Comparison of ENCODE assay signal across 8 cellular contexts in genomic region chr12:116276433-116277216, GRCh38. TPM values are rescaled to one million over a fixed set of nuclear protein-coding genes. Genes with fewer than 3 reads are reported as not detected.
A peak's percentile ranks its signal among the peaks of the same experiment; 100 is the strongest.
DNase-seq lines count a peak whose midpoint lies in the region; ATAC-seq and TF ChIP-seq lines count a peak whose summit lies in the region.

No MANE protein-coding gene starts in this region.

- H3K36me3 ChIP-seq in upper lobe of left lung: no peaks in the 10 kb centered on the region

- intact Hi-C loops in Right ventricle myocardium inferior (cut with DNase I): loop anchor here (1.0 to 5.0 kb wide), 3 partner anchors 82 to 323 kb away; no protein-coding TSS in a partner anchor

- peak overlapping the region; percentile 68 to 71 (median 70) for H3K4me3 ChIP-seq in upper lobe of left lung

- peaks cover 1% of the 10 kb centered on the region for H3K36me3 Mint-ChIP-seq in activated naive CD8-positive, alpha-beta T cell treated with anti-CD3 and anti-CD28 coated beads for 36 hours
- H3K36me3 Mint-ChIP-seq in osteocyte (ENCODE audit: unreplicated experiment): no peaks in the 10 kb centered on the region

- H3K27me3 Mint-ChIP-seq in activated naive CD8-positive, alpha-beta T cell treated with anti-CD3 and anti-CD28 coated beads for 36 hours: no peaks in the 10 kb centered on the region
- H3K27me3 Mint-ChIP-seq in osteocyte (ENCODE audit: unreplicated experiment): no peaks in the 10 kb centered on the region

- TF ChIP-seq CTCF in osteocyte (IDR thresholded peaks at IDR 0.05) (peak; percentile 17), upper lobe of left lung (IDR thresholded peaks at IDR 0.05) (no peak)

- peak overlapping the region; percentile 87 for H3K4me3 Mint-ChIP-seq in activated naive CD8-positive, alpha-beta T cell treated with anti-CD3 and anti-CD28 coated beads for 36 hours
- H3K4me3 Mint-ChIP-seq in osteocyte (ENCODE audit: unreplicated experiment): peak overlapping the region; percentile 94

- H3K9me3 ChIP-seq in upper lobe of left lung: no peaks in the 10 kb centered on the region

- peak in 1 of 4 donors; percentile 24 for TF ChIP-seq POLR2A in upper lobe of left lung (IDR thresholded peaks at IDR 0.05)

- no peak for TF ChIP-seq EP300 in upper lobe of left lung (IDR thresholded peaks at IDR 0.05)

- peaks cover 38% of the 10 kb centered on the region for H3K4me1 Mint-ChIP-seq in activated naive CD8-positive, alpha-beta T cell treated with anti-CD3 and anti-CD28 coated beads for 36 hours
- peaks cover 43% of the 10 kb centered on the region for H3K4me1 Mint-ChIP-seq in osteocyte (ENCODE audit: unreplicated experiment)

- no peaks in the 10 kb centered on the region for H3K9me3 Mint-ChIP-seq in activated naive CD8-positive, alpha-beta T cell treated with anti-CD3 and anti-CD28 coated beads for 36 hours
- no peaks in the 10 kb centered on the region for H3K9me3 Mint-ChIP-seq in osteocyte (ENCODE audit: unreplicated experiment)

- peak overlapping the region; percentile 93 to 98 (median 98) for H3K27ac ChIP-seq in upper lobe of left lung

- DNase-seq in DMS153 (lab: John Stamatoyannopoulos, UW): peak; percentile 45
- peak; percentile 60 for DNase-seq in LHCN-M2 (ENCODE audit: low read depth)
- DNase-seq in activated naive CD8-positive, alpha-beta T cell treated with anti-CD3 and anti-CD28 coated beads for 36 hours: peak; percentile 70
- peak; percentile 89 for DNase-seq in Right ventricle myocardium inferior (ENCODE audit: missing footprints)
- DNase-seq in osteocyte (ENCODE audit: extremely low spot score, unreplicated experiment): peak; percentile 91
- DNase-seq in upper lobe of left lung: peak; percentile 68 to 92

- H3K27ac Mint-ChIP-seq in activated naive CD8-positive, alpha-beta T cell treated with anti-CD3 and anti-CD28 coated beads for 36 hours: peak overlapping the region; percentile 92
- H3K27ac Mint-ChIP-seq in osteocyte (ENCODE audit: unreplicated experiment): peak overlapping the region; percentile 94

- 1% methylated on average over 48 to 62 of the region's 73 CpGs for WGBS in upper lobe of left lung, 2 donors

- peaks cover 33 to 54% (median 40%) of the 10 kb centered on the region in 4 donors for H3K4me1 ChIP-seq in upper lobe of left lung

- no peaks in the 10 kb centered on the region for H3K27me3 ChIP-seq in upper lobe of left lung

- ATAC-seq in GM21825 (IDR thresholded peaks at IDR 0.05; ENCODE audit: unreplicated experiment) (peak; percentile 32), SK-N-SH treated with all-trans-retinoic acid at 6 μM for 48 hours (peak; percentile 75), Right ventricle myocardium inferior (peak; percentile 34), upper lobe of left lung (ENCODE audit: low FRiP score in 2 of 2) (peak; percentile 61 to 80)

TF ChIP-seq in SK-N-SH treated with all-trans-retinoic acid at 6 μM for 48 hours, 23 proteins besides CTCF, POLR2A, EP300 and RAD21 (continues in another document):
- no peak for TF ChIP-seq ZNF565 (CRISPR knock-in tag; conservative IDR thresholded peaks at IDR 0.05; ENCODE audit: low read depth)
- TF ChIP-seq ISL1 (CRISPR knock-in tag; IDR thresholded peaks at IDR 0.05): no peak
- TF ChIP-seq TOX (CRISPR knock-in tag; IDR thresholded peaks at IDR 0.05; ENCODE audit: borderline replicate concordance): no peak
- TF ChIP-seq TCF4 (CRISPR knock-in tag; IDR thresholded peaks at IDR 0.05; ENCODE audit: borderline replicate concordance): no peak
- no peak for TF ChIP-seq ZNF8 (CRISPR knock-in tag; IDR thresholded peaks at IDR 0.05)
- TF ChIP-seq PPARA (CRISPR knock-in tag; IDR thresholded peaks at IDR 0.05; ENCODE audit: borderline replicate concordance): no peak
- TF ChIP-seq SNAI2 (CRISPR knock-in tag; IDR thresholded peaks at IDR 0.05): no peak
- no peak for TF ChIP-seq OSR1 (CRISPR knock-in tag; IDR thresholded peaks at IDR 0.05)
- no peak for TF ChIP-seq CSRNP3 (CRISPR knock-in tag; IDR thresholded peaks at IDR 0.05)
- no peak for TF ChIP-seq PATZ1 (CRISPR knock-in tag; IDR thresholded peaks at IDR 0.05; ENCODE audit: borderline replicate concordance)
- no peak for TF ChIP-seq GLIS3 (CRISPR knock-in tag; IDR thresholded peaks at IDR 0.05)
- no peak for TF ChIP-seq CREB5 (CRISPR knock-in tag; IDR thresholded peaks at IDR 0.05; ENCODE audit: low read depth)
- no peak for TF ChIP-seq CSDC2 (CRISPR knock-in tag; IDR thresholded peaks at IDR 0.05)
- TF ChIP-seq ESRRG (CRISPR knock-in tag; IDR thresholded peaks at IDR 0.05): no peak
- no peak for TF ChIP-seq POU6F1 (CRISPR knock-in tag; IDR thresholded peaks at IDR 0.05; ENCODE audit: borderline replicate concordance, low read depth)
- no peak for TF ChIP-seq ZFP30 (CRISPR knock-in tag; IDR thresholded peaks at IDR 0.05)
- no peak for TF ChIP-seq ARNTL (CRISPR knock-in tag; IDR thresholded peaks at IDR 0.05; ENCODE audit: borderline replicate concordance, low read depth)
- no peak for TF ChIP-seq RARB (CRISPR knock-in tag; IDR thresholded peaks at IDR 0.05)

RNA-seq across cellular contexts. Expression of gene MED13L, which starts 0.9 kb away (rescaled TPM):
- 46.8 and 60.0 TPM in 2 replicates for total RNA-seq in LHCN-M2 (2014; rRNA removed)
- polyA plus RNA-seq in LHCN-M2 (2012): 12.1 TPM
- total RNA-seq in activated naive CD8-positive, alpha-beta T cell treated with anti-CD3 and anti-CD28 coated beads for 36 hours: 10 to 100 TPM; 40.5 to 41.1 TPM
- 59.8 TPM for total RNA-seq in Right ventricle myocardium inferior
- total RNA-seq in osteocyte: 229 and 234 TPM in 2 replicates
- 100 to 1,000 TPM in 5 of 6 donors, 10 to 100 TPM in 1; 96.6 to 178 (median 124) TPM for total RNA-seq in upper lobe of left lung

Comparison
In these comparisons a context has a peak if more than half of its experiments do, and no peak if none do; other contexts are left out.
1. Peak in every context shown above with its lines: DNase-seq, ATAC-seq, H3K4me3 ChIP-seq and H3K27ac ChIP-seq.